Comparison of ENCODE assay signal across 16 cellular contexts in the genomic region with DNA sequence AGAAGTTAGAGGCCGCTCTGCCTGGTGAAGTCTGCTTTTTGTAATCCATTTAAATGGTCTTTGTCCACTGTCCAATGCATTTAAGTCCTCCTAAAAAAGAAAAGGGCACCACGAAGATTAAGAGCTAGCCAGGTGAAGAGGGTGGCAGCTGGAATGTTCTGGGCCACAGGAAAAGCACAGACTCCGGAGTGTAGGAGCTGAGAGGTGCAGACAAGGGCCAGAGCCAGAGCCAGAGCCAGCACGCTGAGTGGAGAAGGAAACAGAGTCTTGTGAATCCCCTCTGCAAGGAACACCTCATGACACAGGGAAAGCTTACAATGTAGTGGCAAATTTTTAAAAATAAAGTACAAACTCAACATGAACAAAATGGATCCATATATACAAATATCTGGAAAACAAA.
"Had no signal": no experiment of that assay in that cellular context is flagged by ENCODE, and none has a peak within 500 bp of the region (broad histone marks: within the 10 kb centered on the region; RNA-seq: fewer than 3 reads in every experiment).

No MANE protein-coding gene starts in this region.

- H3K4me3 Mint-ChIP-seq: activated CD4-positive, alpha-beta T cell treated with anti-CD3 and anti-CD28 coated beads, Interleukin-2, amount 10 ng/mL, durations not matched to agents 7 days and 5 days; activated naive CD8-positive, alpha-beta T cell treated with anti-CD3 and anti-CD28 coated beads, Interleukin-2, amount 10 ng/mL, durations not matched to agents 7 days and 5 days; activated T-helper 1 cell treated with anti-CD3 and anti-CD28 coated beads, Interleukin-12 subunit alpha, Interleukin-12 subunit beta, Interleukin-2, Interleukin-4 antibody, amounts not matched to agents 30 ng/mL and 10 ng/mL and 1 ng/mL, durations not matched to agents 14 hours and 24 hours and 36 hours; naive thymus-derived CD4-positive, alpha-beta T cell; T-helper 17 cell had no signal

- H3K27me3 ChIP-seq: brain microvascular endothelial cell, right atrium auricular region, suprapubic skin had no signal

- H3K27ac Mint-ChIP-seq: activated CD4-positive, alpha-beta T cell treated with anti-CD3 and anti-CD28 coated beads, Interleukin-2, amount 10 ng/mL, durations not matched to agents 7 days and 5 days; activated naive CD8-positive, alpha-beta T cell treated with anti-CD3 and anti-CD28 coated beads, Interleukin-2, amount 10 ng/mL, durations not matched to agents 7 days and 5 days; activated T-helper 1 cell treated with anti-CD3 and anti-CD28 coated beads, Interleukin-12 subunit alpha, Interleukin-12 subunit beta, Interleukin-2, Interleukin-4 antibody, amounts not matched to agents 30 ng/mL and 10 ng/mL and 1 ng/mL, durations not matched to agents 14 hours and 24 hours and 36 hours; T-helper 17 cell had no signal

- H3K27ac ChIP-seq: brain microvascular endothelial cell, lower lobe of right lung, right atrium auricular region, suprapubic skin had no signal

- H3K4me1 ChIP-seq: lower lobe of right lung, right atrium auricular region had no signal

- DNase-seq: activated CD4-positive, alpha-beta T cell treated with anti-CD3 and anti-CD28 coated beads, Interleukin-2, amount 10 ng/mL, durations not matched to agents 7 days and 5 days; activated CD4-positive, CD25-positive, alpha-beta regulatory T cell; activated naive CD4-positive, alpha-beta T cell; activated naive CD8-positive, alpha-beta T cell treated with anti-CD3 and anti-CD28 coated beads, Interleukin-2, amount 10 ng/mL, durations not matched to agents 7 days and 5 days; brain microvascular endothelial cell; effector CD8-positive, alpha-beta T cell; foreskin melanocyte; lower lobe of right lung; naive thymus-derived CD4-positive, alpha-beta T cell; posterior cingulate gyrus; stimulated activated naive CD8-positive, alpha-beta T cell treated with anti-CD3 and anti-CD28 coated beads, Interleukin-15, Interleukin-2, amounts not matched to agents 100 U/mL and 50 U/mL, for 24 hours; T-helper 17 cell had no signal

- H3K9me3 Mint-ChIP-seq: activated CD4-positive, alpha-beta T cell treated with anti-CD3 and anti-CD28 coated beads, Interleukin-2, amount 10 ng/mL, durations not matched to agents 7 days and 5 days; activated T-helper 1 cell treated with anti-CD3 and anti-CD28 coated beads, Interleukin-12 subunit alpha, Interleukin-12 subunit beta, Interleukin-2, Interleukin-4 antibody, amounts not matched to agents 30 ng/mL and 10 ng/mL and 1 ng/mL, durations not matched to agents 14 hours and 24 hours and 36 hours; naive thymus-derived CD4-positive, alpha-beta T cell had no signal

- H3K36me3 ChIP-seq: lower lobe of right lung, right atrium auricular region, suprapubic skin had no signal

- H3K9me3 ChIP-seq: lower lobe of right lung, right atrium auricular region, suprapubic skin had no signal

- H3K4me3 ChIP-seq: lower lobe of right lung, right atrium auricular region, smooth muscle cell, suprapubic skin had no signal

- ATAC-seq: lower lobe of right lung; naive thymus-derived CD4-positive, alpha-beta T cell; stimulated activated naive CD8-positive, alpha-beta T cell treated with anti-CD3 and anti-CD28 coated beads, Interleukin-15, Interleukin-2, amounts not matched to agents 100 U/mL and 50 U/mL, for 24 hours; T-helper 17 cell had no signal

- H3K27me3 Mint-ChIP-seq: activated CD4-positive, alpha-beta T cell treated with anti-CD3 and anti-CD28 coated beads, Interleukin-2, amount 10 ng/mL, durations not matched to agents 7 days and 5 days; activated naive CD8-positive, alpha-beta T cell treated with anti-CD3 and anti-CD28 coated beads, Interleukin-2, amount 10 ng/mL, durations not matched to agents 7 days and 5 days; naive thymus-derived CD4-positive, alpha-beta T cell; T-helper 17 cell had no signal
